ENCODE assay signal across 31 cellular contexts in genomic region chr11:103476874-103477273, GRCh38.
"Had no signal": no experiment of that assay in that cellular context is flagged by ENCODE, and none has a peak within 500 bp of the region (broad histone marks: within the 10 kb centered on the region; RNA-seq: fewer than 3 reads in every experiment).

No MANE protein-coding gene starts in this region.

- H3K9me3 ChIP-seq: MG63, Peyer's patch, SJSA1 had no signal

- H3K27ac ChIP-seq: Peyer's patch, SJSA1 had no signal

- H3K4me3 ChIP-seq: K562, MG63, Peyer's patch, SJSA1 had no signal

- ATAC-seq: K562, PC-3 had no signal

- H3K4me1 ChIP-seq: Peyer's patch, SJSA1 had no signal

- H3K27me3 ChIP-seq: MG63, Peyer's patch, SJSA1 had no signal

- DNase-seq: Kasumi-1; KG1; MG63; NCI-H1048; NCI-H1092 treated with DMSO at 0.1 percent for 48 hours; NCI-H1105 treated with DMSO at 0.1 percent for 48 hours; NCI-H1417; NCI-H1436; NCI-H146; NCI-H1694; NCI-H187; NCI-H1930; NCI-H2029 treated with DMSO at 0.1 percent for 48 hours; NCI-H2081 treated with DMSO at 0.1 percent for 48 hours; NCI-H2107; NCI-H2171; NCI-H226; NCI-H510A treated with DMSO at 0.1 percent for 48 hours; NCI-H524 treated with DMSO at 0.1 percent for 48 hours; NCI-H526 treated with DMSO at 0.1 percent for 48 hours; NCI-H774; NK-92 treated with Interleukin-12 subunit alpha and Interleukin-12 subunit beta, amount 100 ng/mL, for 24 hours; OCI-M1; PC-3; Peyer's patch; Right ventricle myocardium superior; RPMI8226; SHP77 treated with DMSO at 0.1 percent for 48 hours; SW 1271 had no signal

- H3K36me3 ChIP-seq: MG63, Peyer's patch, SJSA1 had no signal
